Comparison of ENCODE assay signal across 8 cellular contexts in genomic region chr12:4267904-4268548, GRCh38. TPM values are rescaled to one million over a fixed set of nuclear protein-coding genes. Genes with fewer than 3 reads are reported as not detected.
DNase-seq lines count a peak whose midpoint lies in the region; ATAC-seq and TF ChIP-seq lines count a peak whose summit lies in the region.

No MANE protein-coding gene starts in this region.

- H3K4me3 Mint-ChIP-seq in endodermal cell (peak overlapping the region; percentile 94), progenitor cell of endocrine pancreas (ENCODE audit: low read depth) (peak overlapping the region; percentile 90)

- H3K4me2 ChIP-seq in OCI-LY3 (ENCODE audit: low read length) = peak overlapping the region; percentile 95

- H3K9me3 Mint-ChIP-seq in endodermal cell (no peaks in the 10 kb centered on the region), progenitor cell of endocrine pancreas (ENCODE audit: low read depth) (no peaks in the 10 kb centered on the region)

- H3K4me3 ChIP-seq in OCI-LY3 (ENCODE audit: low read length) (peak overlapping the region; percentile 77), endodermal cell (ENCODE audit: low read length) (peak overlapping the region; percentile 85), psoas muscle (no peak overlapping the region)

- peaks cover 20% of the 10 kb centered on the region for H3K79me2 ChIP-seq in OCI-LY3 (ENCODE audit: low read length)

- no peaks in the 10 kb centered on the region for H3K36me3 Mint-ChIP-seq in endodermal cell (ENCODE audit: low read depth)
- H3K36me3 Mint-ChIP-seq in progenitor cell of endocrine pancreas (ENCODE audit: insufficient read depth) = no peaks in the 10 kb centered on the region

- H3K27ac Mint-ChIP-seq in endodermal cell (peak overlapping the region; percentile 96), progenitor cell of endocrine pancreas (no peak overlapping the region)

- H3K4me1 Mint-ChIP-seq in endodermal cell (peaks cover 13% of the 10 kb centered on the region), progenitor cell of endocrine pancreas (ENCODE audit: low read depth) (peaks cover 26% of the 10 kb centered on the region)

- peak overlapping the region; percentile 84 for H3K9ac ChIP-seq in OCI-LY3 (ENCODE audit: low read length)
- no peak overlapping the region for H3K9ac ChIP-seq in endodermal cell (ENCODE audit: extremely low read depth, low read length, poor library complexity, severe bottlenecking)

- H3K27ac ChIP-seq in OCI-LY3 (ENCODE audit: low read length) (peak overlapping the region; percentile 86), endodermal cell (ENCODE audit: low read depth, low read length) (no peak overlapping the region), psoas muscle (no peak overlapping the region)

- TF ChIP-seq CTCF in OCI-LY3 (IDR thresholded peaks at IDR 0.05; ENCODE audit: low read depth, low read length) = no peak
- no peak for TF ChIP-seq CTCF in endodermal cell (conservative IDR thresholded peaks at IDR 0.05)
- no peak for TF ChIP-seq CTCF in progenitor cell of endocrine pancreas (IDR thresholded peaks at IDR 0.05; ENCODE audit: unreplicated experiment)
- no peak for TF ChIP-seq CTCF in psoas muscle (IDR thresholded peaks at IDR 0.05)

- H3K36me3 ChIP-seq in OCI-LY3 (replicated peaks; ENCODE audit: low read depth, low read length) (no peaks in the 10 kb centered on the region), endodermal cell (ENCODE audit: control insufficient read depth, insufficient read depth, low read length) (no peaks in the 10 kb centered on the region), psoas muscle (ENCODE audit: insufficient read depth in 1 of 2, low read depth in 1 of 2) (no peaks in the 10 kb centered on the region)

- WGBS in endodermal cell (ENCODE audit: insufficient coverage in 1 of 2, insufficient read length in 1 of 2), 2 experiments = no CpG with 5 or more reads among the region's 1 CpG
- 41 to 68% (median 56%) methylated on average over 1 of the region's 1 CpG for WGBS in psoas muscle, 3 donors

- intact Hi-C loops in psoas muscle (cut with DNase I) = no loop called here

- DNase-seq in NCI-H1105 treated with DMSO at 0.1 percent for 48 hours (lab: John Stamatoyannopoulos, UW) = peak; percentile 36
- no peak for DNase-seq in NCI-H1105 (lab: John Stamatoyannopoulos, UW)
- no peak for DNase-seq in endodermal cell
- no peak for DNase-seq in progenitor cell of endocrine pancreas (ENCODE audit: low spot score, unreplicated experiment)
- DNase-seq in ureter (ENCODE audit: low spot score) = no peak
- DNase-seq in COR-L47 (lab: John Stamatoyannopoulos, UW) = no peak
- DNase-seq in psoas muscle = no peak

- ATAC-seq in psoas muscle = no peak

- peaks cover 3% of the 10 kb centered on the region; the same call in 1 of the 2 replicates for H3K27me3 ChIP-seq in OCI-LY3 (ENCODE audit: low read depth, low read length)
- H3K27me3 ChIP-seq in endodermal cell (ENCODE audit: control insufficient read depth, insufficient read depth, low read length, poor library complexity, severe bottlenecking) = peaks cover 84% of the 10 kb centered on the region
- H3K27me3 ChIP-seq in psoas muscle (ENCODE audit: insufficient read depth in 3 of 3, low read length in 2 of 3) = peaks cover 0 to 68% (median 27%) of the 10 kb centered on the region in 3 donors

- no peaks in the 10 kb centered on the region for H4K20me1 ChIP-seq in OCI-LY3 (ENCODE audit: insufficient read depth, low read length)

- H2AFZ ChIP-seq in OCI-LY3 (ENCODE audit: low read depth, low read length) = no peak overlapping the region

- peaks cover 71% of the 10 kb centered on the region for H3K27me3 Mint-ChIP-seq in endodermal cell (ENCODE audit: insufficient read depth)
- H3K27me3 Mint-ChIP-seq in progenitor cell of endocrine pancreas = peaks cover 54% of the 10 kb centered on the region

- H3K9me3 ChIP-seq in OCI-LY3 (ENCODE audit: insufficient read depth, low read length) (no peaks in the 10 kb centered on the region), endodermal cell (ENCODE audit: control insufficient read depth, low read length) (no peaks in the 10 kb centered on the region), psoas muscle (no peaks in the 10 kb centered on the region)

- peaks cover 27% of the 10 kb centered on the region for H3K4me1 ChIP-seq in OCI-LY3 (ENCODE audit: low read length)
- H3K4me1 ChIP-seq in endodermal cell (ENCODE audit: control insufficient read depth, insufficient read depth, low read length) = peaks cover 4% of the 10 kb centered on the region
- peaks cover 36% of the 10 kb centered on the region for H3K4me1 ChIP-seq in psoas muscle

RNA-seq across cellular contexts. Expression of gene CCND2, which starts 5.5 kb away (rescaled TPM):
- total RNA-seq in endodermal cell = 100 to 1,000 TPM; 286 to 362 TPM
- 86.6 TPM for polyA plus RNA-seq in endodermal cell (2013, experiment 1 of 2)
- polyA plus RNA-seq in endodermal cell (2013, experiment 2 of 2) = 81.3 TPM
- 463 and 471 TPM in 2 replicates for total RNA-seq in progenitor cell of endocrine pancreas
- total RNA-seq in ureter = 108 TPM
- 10 to 100 TPM in 1 of 4 donors, 1 to 10 TPM in 3; 3.3 to 10.1 (median 6.2) TPM for total RNA-seq in psoas muscle
- polyA plus RNA-seq in psoas muscle = under 1 TPM; 0.31 to 0.68 (median 0.58) TPM

RNA-seq across cellular contexts. Expression of gene TIGAR, which starts 53.0 kb away (rescaled TPM):
- total RNA-seq in endodermal cell = 10 to 100 TPM; 19.2 to 41.3 TPM
- polyA plus RNA-seq in endodermal cell (2013, experiment 1 of 2) = 7.7 TPM
- polyA plus RNA-seq in endodermal cell (2013, experiment 2 of 2) = 8.9 TPM
- 18.2 and 21.6 TPM in 2 replicates for total RNA-seq in progenitor cell of endocrine pancreas
- total RNA-seq in ureter = 14.3 TPM
- 10 to 100 TPM; 10.9 to 17.3 (median 11.8) TPM for total RNA-seq in psoas muscle
- polyA plus RNA-seq in psoas muscle = 10 to 100 TPM in 1 of 3 donors, 1 to 10 TPM in 2; 6.3 to 20.0 (median 8.1) TPM
